In the genomic region with DNA sequence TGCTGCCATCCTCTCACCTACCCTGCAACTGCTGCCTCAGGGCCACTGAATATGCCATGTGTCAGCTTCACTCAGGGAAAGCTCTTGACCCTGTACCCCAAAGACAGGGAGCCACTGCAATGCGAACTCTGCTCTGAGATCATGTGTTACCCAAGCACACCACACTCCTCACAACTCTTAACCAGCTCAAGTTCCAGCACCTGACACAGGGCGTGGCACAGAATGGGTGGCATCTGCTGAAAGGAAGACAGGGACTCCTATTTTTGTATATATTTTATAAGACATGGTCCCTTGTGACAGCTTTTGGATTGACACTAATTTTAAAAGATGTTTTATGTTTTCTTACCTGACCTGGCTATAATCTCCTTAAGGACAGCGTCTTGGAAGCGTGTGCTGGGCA, we compare ENCODE assay signal across 18 cellular contexts. TPM values are rescaled to one million over a fixed set of nuclear protein-coding genes. Genes with fewer than 3 reads are reported as not detected.
DNase-seq lines count a peak whose midpoint lies in the region; ATAC-seq and TF ChIP-seq lines count a peak whose summit lies in the region.
"Had no signal": no experiment of that assay in that cellular context is flagged by ENCODE, and none has a peak within 500 bp of the region (broad histone marks: within the 10 kb centered on the region; RNA-seq: fewer than 3 reads in every experiment).

No MANE protein-coding gene starts in this region.

- H3K4me3 Mint-ChIP-seq in stimulated activated naive CD8-positive, alpha-beta T cell treated with anti-CD3 and anti-CD28 coated beads, Interleukin-15, Interleukin-2, amounts not matched to agents 100 ng/mL and 50 ng/mL, for 24 hours, result no peak overlapping the region
- H3K4me3 Mint-ChIP-seq in stimulated activated naive CD8-positive, alpha-beta T cell treated with anti-CD3 and anti-CD28 coated beads, Interleukin-15, amount 100 ng/mL, for 72 hours, result no peak overlapping the region
- no peak overlapping the region for H3K4me3 Mint-ChIP-seq in activated T-helper 17 cell treated with anti-CD3 and anti-CD28 coated beads, Interleukin-2, amount 50 U/mL, for 72 hours
- H3K4me3 Mint-ChIP-seq in type B pancreatic cell, result no peak overlapping the region
- H3K4me3 Mint-ChIP-seq: mesothelial cell of epicardium had no signal

- peaks cover 86% of the 10 kb centered on the region for H3K36me3 ChIP-seq in mesodermal cell (ENCODE audit: control insufficient read depth, insufficient read depth, low read length)

- no peak overlapping the region for H3K4me3 ChIP-seq in mesodermal cell (ENCODE audit: extremely low read depth, insufficient read depth, low read length, poor library complexity, severe bottlenecking)

- H3K36me3 Mint-ChIP-seq in stimulated activated naive CD8-positive, alpha-beta T cell treated with anti-CD3 and anti-CD28 coated beads, Interleukin-15, Interleukin-2, amounts not matched to agents 100 ng/mL and 50 ng/mL, for 24 hours (ENCODE audit: low read depth), result peaks cover 66% of the 10 kb centered on the region
- H3K36me3 Mint-ChIP-seq in activated T-helper 17 cell treated with anti-CD3 and anti-CD28 coated beads, Interleukin-2, amount 50 U/mL, for 72 hours (ENCODE audit: low read depth), result peaks cover 93% of the 10 kb centered on the region
- H3K36me3 Mint-ChIP-seq in type B pancreatic cell, result peaks cover 45% of the 10 kb centered on the region

- no peak for ATAC-seq in stimulated activated naive CD8-positive, alpha-beta T cell treated with anti-CD3 and anti-CD28 coated beads, Interleukin-15, amount 100 ng/mL, for 72 hours
- ATAC-seq in activated T-helper 17 cell treated with anti-CD3 and anti-CD28 coated beads, Interleukin-2, amount 50 U/mL, for 72 hours (replicated peaks), result no peak
- ATAC-seq in HG02798 (IDR thresholded peaks at IDR 0.05; ENCODE audit: poor library complexity, unreplicated experiment) (no peak), HG02588 (IDR thresholded peaks at IDR 0.05; ENCODE audit: unreplicated experiment) (no peak)

- peaks cover under 1% of the 10 kb centered on the region for H3K9me3 ChIP-seq in mesodermal cell (ENCODE audit: control insufficient read depth, low read length)
- H3K9me3 ChIP-seq: BE2C had no signal

- H3K27ac ChIP-seq in mesodermal cell (ENCODE audit: low read depth, low read length, severe bottlenecking), result peak overlapping the region; percentile 6

- peaks cover 15% of the 10 kb centered on the region for H3K4me1 Mint-ChIP-seq in stimulated activated naive CD8-positive, alpha-beta T cell treated with anti-CD3 and anti-CD28 coated beads, Interleukin-15, Interleukin-2, amounts not matched to agents 100 ng/mL and 50 ng/mL, for 24 hours (ENCODE audit: low read depth)
- peaks cover 27% of the 10 kb centered on the region for H3K4me1 Mint-ChIP-seq in stimulated activated naive CD8-positive, alpha-beta T cell treated with anti-CD3 and anti-CD28 coated beads, Interleukin-15, amount 100 ng/mL, for 72 hours
- peaks cover 11% of the 10 kb centered on the region for H3K4me1 Mint-ChIP-seq in activated T-helper 17 cell treated with anti-CD3 and anti-CD28 coated beads, Interleukin-2, amount 50 U/mL, for 72 hours
- peaks cover 14% of the 10 kb centered on the region for H3K4me1 Mint-ChIP-seq in type B pancreatic cell (ENCODE audit: unreplicated experiment)

- no peaks in the 10 kb centered on the region for H3K4me1 ChIP-seq in mesodermal cell (ENCODE audit: control insufficient read depth, insufficient read depth, low read length, poor library complexity, severe bottlenecking)
- H3K4me1 ChIP-seq: BE2C had no signal

- H3K9me3 Mint-ChIP-seq in stimulated activated naive CD8-positive, alpha-beta T cell treated with anti-CD3 and anti-CD28 coated beads, Interleukin-15, Interleukin-2, amounts not matched to agents 100 ng/mL and 50 ng/mL, for 24 hours, result no peaks in the 10 kb centered on the region
- H3K9me3 Mint-ChIP-seq in stimulated activated naive CD8-positive, alpha-beta T cell treated with anti-CD3 and anti-CD28 coated beads, Interleukin-15, amount 100 ng/mL, for 72 hours, result no peaks in the 10 kb centered on the region
- no peaks in the 10 kb centered on the region for H3K9me3 Mint-ChIP-seq in activated T-helper 17 cell treated with anti-CD3 and anti-CD28 coated beads, Interleukin-2, amount 50 U/mL, for 72 hours
- no peaks in the 10 kb centered on the region for H3K9me3 Mint-ChIP-seq in type B pancreatic cell
- H3K9me3 Mint-ChIP-seq: mesothelial cell of epicardium had no signal

- no peak for DNase-seq in stimulated activated naive CD8-positive, alpha-beta T cell treated with anti-CD3 and anti-CD28 coated beads, Interleukin-15, amount 100 ng/mL, for 72 hours
- DNase-seq in type B pancreatic cell (ENCODE audit: extremely low spot score, unreplicated experiment) (no peak), cerebellum (ENCODE audit: low spot score) (no peak)
- DNase-seq: BE2C; central memory CD4-positive, alpha-beta T cell; NCI-H1092; NCI-H2171 treated with DMSO at 0.1 percent for 48 hours; NK-92 treated with Interleukin-12 subunit alpha and Interleukin-12 subunit beta, amount 100 ng/mL, for 24 hours; SHP77 treated with DMSO at 0.1 percent for 48 hours had no signal

- H3K27me3 Mint-ChIP-seq in stimulated activated naive CD8-positive, alpha-beta T cell treated with anti-CD3 and anti-CD28 coated beads, Interleukin-15, Interleukin-2, amounts not matched to agents 100 ng/mL and 50 ng/mL, for 24 hours, result no peaks in the 10 kb centered on the region
- no peaks in the 10 kb centered on the region for H3K27me3 Mint-ChIP-seq in stimulated activated naive CD8-positive, alpha-beta T cell treated with anti-CD3 and anti-CD28 coated beads, Interleukin-15, amount 100 ng/mL, for 72 hours
- H3K27me3 Mint-ChIP-seq in activated T-helper 17 cell treated with anti-CD3 and anti-CD28 coated beads, Interleukin-2, amount 50 U/mL, for 72 hours, result no peaks in the 10 kb centered on the region
- no peaks in the 10 kb centered on the region for H3K27me3 Mint-ChIP-seq in type B pancreatic cell

- 96 to 100% methylated on average over 2 to 3 of the region's 4 CpGs for WGBS in mesodermal cell (ENCODE audit: insufficient coverage in 2 of 2), 2 experiments

- H3K27ac Mint-ChIP-seq in stimulated activated naive CD8-positive, alpha-beta T cell treated with anti-CD3 and anti-CD28 coated beads, Interleukin-15, Interleukin-2, amounts not matched to agents 100 ng/mL and 50 ng/mL, for 24 hours, result peak overlapping the region; percentile 38
- peak overlapping the region in 1 of 2 donors; percentile 77 for H3K27ac Mint-ChIP-seq in stimulated activated naive CD8-positive, alpha-beta T cell treated with anti-CD3 and anti-CD28 coated beads, Interleukin-15, amount 100 ng/mL, for 72 hours
- peak overlapping the region; percentile 67 for H3K27ac Mint-ChIP-seq in activated T-helper 17 cell treated with anti-CD3 and anti-CD28 coated beads, Interleukin-2, amount 50 U/mL, for 72 hours
- H3K27ac Mint-ChIP-seq in type B pancreatic cell, result peak overlapping the region; percentile 3
- H3K27ac Mint-ChIP-seq: mesothelial cell of epicardium had no signal

- no peak for TF ChIP-seq CTCF in type B pancreatic cell (conservative IDR thresholded peaks at IDR 0.05)

RNA-seq across cellular contexts. Expression of a gene that starts 10.7 kb away (rescaled TPM):
- total RNA-seq in activated T-helper 17 cell treated with anti-CD3 and anti-CD28 coated beads, Interleukin-2, amount 50 U/mL, for 72 hours, result 100 to 1,000 TPM in 1 of 2 donors, 10 to 100 TPM in 1; 91.9 to 112 TPM
- 38.6 TPM for polyA plus RNA-seq in mesodermal cell (2013, experiment 1 of 2)
- 35.5 TPM for polyA plus RNA-seq in mesodermal cell (2013, experiment 2 of 2)
- total RNA-seq in type B pancreatic cell (ENCODE audit: low replicate concordance) (52.7 and 76.2 TPM in 2 replicates), cerebellum (32.4 TPM)

RNA-seq across cellular contexts. Expression of a gene that starts 17.5 kb away (rescaled TPM):
- total RNA-seq in activated T-helper 17 cell treated with anti-CD3 and anti-CD28 coated beads, Interleukin-2, amount 50 U/mL, for 72 hours, result 100 to 1,000 TPM; 154 to 390 TPM
- polyA plus RNA-seq in mesodermal cell (2013, experiment 1 of 2), result 177 TPM
- polyA plus RNA-seq in mesodermal cell (2013, experiment 2 of 2), result 160 TPM
- 174 and 245 TPM in 2 replicates for total RNA-seq in type B pancreatic cell (ENCODE audit: low replicate concordance)
- 37.9 TPM for total RNA-seq in cerebellum

RNA-seq across cellular contexts. Expression of a gene that starts 34.7 kb away (rescaled TPM):
- not detected for total RNA-seq in activated T-helper 17 cell treated with anti-CD3 and anti-CD28 coated beads, Interleukin-2, amount 50 U/mL, for 72 hours
- polyA plus RNA-seq in mesodermal cell (2013, experiment 1 of 2), result not detected
- polyA plus RNA-seq in mesodermal cell (2013, experiment 2 of 2), result not detected
- not detected in 2 replicates for total RNA-seq in type B pancreatic cell (ENCODE audit: low replicate concordance)
- not detected for total RNA-seq in cerebellum
- total RNA-seq: activated CD8-positive, alpha-beta memory T cell treated with anti-CD3 and anti-CD28 coated beads for 36 hours; endothelial cell of umbilical vein; glomerular endothelial cell; mesothelial cell of epicardium had no signal
- polyA plus RNA-seq: endothelial cell of umbilical vein had no signal
